In genomic region chr6:142692942-142693341, GRCh38 we compare ENCODE assay signal across 8 cellular contexts.
A peak's percentile ranks its signal among the peaks of the same experiment; 100 is the strongest.
DNase-seq lines count a peak whose midpoint lies in the region; ATAC-seq and TF ChIP-seq lines count a peak whose summit lies in the region.

No MANE protein-coding gene starts in this region.

- no peaks in the 10 kb centered on the region for H3K36me3 ChIP-seq in lower lobe of right lung

- no peaks in the 10 kb centered on the region for H3K9me3 ChIP-seq in lower lobe of right lung

- peaks cover 14% of the 10 kb centered on the region for H3K4me1 ChIP-seq in lower lobe of right lung

- intact Hi-C loops in lower lobe of right lung (cut with DNase I): loop anchor here (5.0 kb wide), 1 partner anchor 334 kb away; no protein-coding TSS in a partner anchor

- TF ChIP-seq CTCF in lower lobe of right lung (IDR thresholded peaks at IDR 0.05): peak; percentile 92

- DNase-seq in NCI-H2081 (lab: John Stamatoyannopoulos, UW): peak; percentile 37 to 44
- no peak for DNase-seq in NCI-H2081 treated with DMSO at 0.1 percent for 48 hours (lab: John Stamatoyannopoulos, UW)
- DNase-seq in NCI-H2227 treated with DMSO at 0.1 percent for 48 hours (lab: John Stamatoyannopoulos, UW): peak; percentile 83
- DNase-seq in activated CD4-positive, alpha-beta T cell treated with anti-CD3 and anti-CD28 coated beads, Interleukin-2, amount 50 U/mL, for 1 hour: peak; percentile 67
- DNase-seq in dermis blood vessel endothelial cell: peak; percentile 91
- peak; percentile 57 for DNase-seq in lower lobe of right lung
- DNase-seq in stimulated activated CD4-positive, alpha-beta T cell treated with anti-CD3 and anti-CD28 coated beads, TNF-alpha, amount 100 ng/mL, for 48 hours (ENCODE audit: low read depth in 3 of 3): peak; percentile 20 to 65 (median 48)

- ATAC-seq in HG02884 (IDR thresholded peaks at IDR 0.05; ENCODE audit: unreplicated experiment): peak; percentile 77
- ATAC-seq in lower lobe of right lung: peak; percentile 81 to 84

- no peak overlapping the region for H3K27ac ChIP-seq in lower lobe of right lung

- no peaks in the 10 kb centered on the region for H3K27me3 ChIP-seq in lower lobe of right lung (ENCODE audit: low read depth)

- H3K4me3 ChIP-seq in lower lobe of right lung: no peak overlapping the region
